22 cellular contexts compared by ENCODE assay signal in the genomic region with DNA sequence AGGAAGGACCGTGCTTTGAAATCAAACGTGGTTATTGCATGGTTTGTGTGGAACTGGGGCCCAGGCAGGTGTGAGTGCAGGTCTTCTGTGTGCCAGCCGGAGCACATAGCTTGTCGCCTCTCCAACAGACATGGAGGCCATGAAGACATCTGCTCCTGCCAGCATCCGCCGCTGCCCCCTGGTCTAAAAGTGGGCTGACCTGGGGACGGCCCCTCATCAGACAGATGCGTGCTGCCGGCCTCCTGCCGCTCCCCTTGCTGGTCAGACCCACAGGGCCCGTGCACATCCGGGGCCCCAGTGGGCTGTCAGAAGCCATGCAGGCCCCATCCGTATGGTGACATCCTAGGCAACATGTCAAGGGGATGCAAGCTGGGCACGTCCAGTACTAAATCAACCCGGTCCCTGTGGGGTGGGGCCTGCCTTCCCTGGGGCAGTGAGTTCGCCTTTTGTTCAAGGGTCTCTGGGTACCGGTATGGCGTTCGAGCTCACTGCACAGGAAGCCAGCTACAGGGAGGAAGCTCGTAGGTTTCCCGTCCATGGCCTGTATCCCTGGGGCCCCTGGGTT.
"Had no signal": no experiment of that assay in that cellular context is flagged by ENCODE, and none has a peak within 500 bp of the region (broad histone marks: within the 10 kb centered on the region; RNA-seq: fewer than 3 reads in every experiment).

No MANE protein-coding gene starts in this region.

- H3K36me3 ChIP-seq: colonic mucosa, neural progenitor cell, prostate gland had no signal

- H3K9me3 Mint-ChIP-seq: natural killer cell treated with Interleukin-12 subunit alpha and Interleukin-12 subunit beta and Interleukin-15 and Interleukin-18, amount 100 ng/mL, for 72 hours; neural progenitor cell; stimulated activated naive B cell treated with anti-CD40 and anti-IgM and Interleukin-4, amounts not matched to agents 10 μg/mL and 1 μg/mL and 100 μg/mL, for 72 hours; stimulated activated naive CD8-positive, alpha-beta T cell treated with anti-CD3 and anti-CD28 coated beads, Interleukin-15, amount 100 ng/mL, for 72 hours had no signal

- H3K36me3 Mint-ChIP-seq: natural killer cell treated with Interleukin-12 subunit alpha and Interleukin-12 subunit beta and Interleukin-15 and Interleukin-18, amount 100 ng/mL, for 72 hours had no signal

- H3K27me3 Mint-ChIP-seq: natural killer cell treated with Interleukin-12 subunit alpha and Interleukin-12 subunit beta and Interleukin-15 and Interleukin-18, amount 100 ng/mL, for 72 hours; stimulated activated naive B cell treated with anti-CD40 and anti-IgM and Interleukin-4, amounts not matched to agents 10 μg/mL and 1 μg/mL and 100 μg/mL, for 72 hours; stimulated activated naive CD8-positive, alpha-beta T cell treated with anti-CD3 and anti-CD28 coated beads, Interleukin-15, amount 100 ng/mL, for 72 hours had no signal

- H3K4me3 Mint-ChIP-seq: natural killer cell treated with Interleukin-12 subunit alpha and Interleukin-12 subunit beta and Interleukin-15 and Interleukin-18, amount 100 ng/mL, for 72 hours; neural progenitor cell; stimulated activated naive B cell treated with anti-CD40 and anti-IgM and Interleukin-4, amounts not matched to agents 10 μg/mL and 1 μg/mL and 100 μg/mL, for 72 hours; stimulated activated naive CD8-positive, alpha-beta T cell treated with anti-CD3 and anti-CD28 coated beads, Interleukin-15, amount 100 ng/mL, for 72 hours had no signal

- ATAC-seq: natural killer cell treated with Interleukin-12 subunit alpha and Interleukin-12 subunit beta and Interleukin-15 and Interleukin-18, amount 100 ng/mL, for 72 hours; pancreas; right lobe of liver; stimulated activated naive B cell treated with anti-CD40 and anti-IgM and Interleukin-4, amounts not matched to agents 10 μg/mL and 1 μg/mL and 100 μg/mL, for 72 hours; upper lobe of right lung had no signal

- H3K27ac ChIP-seq: colonic mucosa, esophagus squamous epithelium, hepatocyte, neural progenitor cell, pancreas, prostate gland, right lobe of liver, testis, tibial nerve, upper lobe of right lung, vagina had no signal

- H3K9me3 ChIP-seq: colonic mucosa, esophagus squamous epithelium, pancreas, prostate gland, right lobe of liver, testis, tibial nerve, upper lobe of right lung, vagina had no signal

- DNase-seq: colonic mucosa; dermis blood vessel endothelial cell; esophagus squamous epithelium; foreskin fibroblast; mesenchymal stem cell; midbrain; occipital lobe; stimulated activated CD4-positive, alpha-beta T cell treated with anti-CD3 and anti-CD28 coated beads, Interleukin-2, amount 100 ng/mL, for 24 hours; stimulated activated CD4-positive, alpha-beta T cell treated with anti-CD3 and anti-CD28 coated beads, Interleukin-4, amount 100 ng/mL, for 4 hours; stimulated activated naive B cell treated with anti-CD40 and anti-IgM and Interleukin-4, amounts not matched to agents 10 μg/mL and 1 μg/mL and 100 μg/mL, for 72 hours; stimulated activated naive CD8-positive, alpha-beta T cell treated with anti-CD3 and anti-CD28 coated beads, Interleukin-15, amount 100 ng/mL, for 72 hours; testis; upper lobe of right lung had no signal

- H3K27ac Mint-ChIP-seq: natural killer cell treated with Interleukin-12 subunit alpha and Interleukin-12 subunit beta and Interleukin-15 and Interleukin-18, amount 100 ng/mL, for 72 hours; stimulated activated naive B cell treated with anti-CD40 and anti-IgM and Interleukin-4, amounts not matched to agents 10 μg/mL and 1 μg/mL and 100 μg/mL, for 72 hours; stimulated activated naive CD8-positive, alpha-beta T cell treated with anti-CD3 and anti-CD28 coated beads, Interleukin-15, amount 100 ng/mL, for 72 hours had no signal

- H3K4me1 Mint-ChIP-seq: stimulated activated naive CD8-positive, alpha-beta T cell treated with anti-CD3 and anti-CD28 coated beads, Interleukin-15, amount 100 ng/mL, for 72 hours had no signal

- H3K27me3 ChIP-seq: colonic mucosa, esophagus squamous epithelium, hepatocyte, neural progenitor cell, pancreas, right lobe of liver, testis, tibial nerve, upper lobe of right lung, vagina had no signal

- H3K4me1 ChIP-seq: prostate gland, upper lobe of right lung had no signal

- H3K4me3 ChIP-seq: colonic mucosa, esophagus squamous epithelium, hepatocyte, lung, neural progenitor cell, pancreas, prostate gland, right lobe of liver, testis, tibial nerve, upper lobe of right lung, vagina had no signal
